Comparison of ENCODE assay signal across 16 cellular contexts in genomic region chr7:38069052-38069451, GRCh38.
"Had no signal": no experiment of that assay in that cellular context is flagged by ENCODE, and none has a peak within 500 bp of the region (broad histone marks: within the 10 kb centered on the region; RNA-seq: fewer than 3 reads in every experiment).

No MANE protein-coding gene starts in this region.

- H3K36me3 ChIP-seq: SJSA1 had no signal

- DNase-seq: NCI-H1092, NCI-H1105 treated with DMSO at 0.1 percent for 48 hours, NCI-H1417 treated with DMSO at 0.1 percent for 48 hours, NCI-H146, NCI-H1694 treated with DMSO at 0.1 percent for 48 hours, NCI-H1930, NCI-H2227 treated with DMSO at 0.1 percent for 48 hours, NCI-H524, NCI-H526 treated with DMSO at 0.1 percent for 48 hours, NCI-H774, Right ventricle myocardium superior, RPMI8226, SIG-M5 had no signal

- H3K4me1 ChIP-seq: SJSA1 had no signal

- FAIRE-seq: RCC 7860 had no signal

- H3K9me3 ChIP-seq: SJSA1 had no signal

- H3K27ac ChIP-seq: SJSA1, SK-N-MC had no signal

- H3K4me3 ChIP-seq: SJSA1, SK-N-MC had no signal
